Comparison of ENCODE assay signal across 8 cellular contexts in the genomic region with DNA sequence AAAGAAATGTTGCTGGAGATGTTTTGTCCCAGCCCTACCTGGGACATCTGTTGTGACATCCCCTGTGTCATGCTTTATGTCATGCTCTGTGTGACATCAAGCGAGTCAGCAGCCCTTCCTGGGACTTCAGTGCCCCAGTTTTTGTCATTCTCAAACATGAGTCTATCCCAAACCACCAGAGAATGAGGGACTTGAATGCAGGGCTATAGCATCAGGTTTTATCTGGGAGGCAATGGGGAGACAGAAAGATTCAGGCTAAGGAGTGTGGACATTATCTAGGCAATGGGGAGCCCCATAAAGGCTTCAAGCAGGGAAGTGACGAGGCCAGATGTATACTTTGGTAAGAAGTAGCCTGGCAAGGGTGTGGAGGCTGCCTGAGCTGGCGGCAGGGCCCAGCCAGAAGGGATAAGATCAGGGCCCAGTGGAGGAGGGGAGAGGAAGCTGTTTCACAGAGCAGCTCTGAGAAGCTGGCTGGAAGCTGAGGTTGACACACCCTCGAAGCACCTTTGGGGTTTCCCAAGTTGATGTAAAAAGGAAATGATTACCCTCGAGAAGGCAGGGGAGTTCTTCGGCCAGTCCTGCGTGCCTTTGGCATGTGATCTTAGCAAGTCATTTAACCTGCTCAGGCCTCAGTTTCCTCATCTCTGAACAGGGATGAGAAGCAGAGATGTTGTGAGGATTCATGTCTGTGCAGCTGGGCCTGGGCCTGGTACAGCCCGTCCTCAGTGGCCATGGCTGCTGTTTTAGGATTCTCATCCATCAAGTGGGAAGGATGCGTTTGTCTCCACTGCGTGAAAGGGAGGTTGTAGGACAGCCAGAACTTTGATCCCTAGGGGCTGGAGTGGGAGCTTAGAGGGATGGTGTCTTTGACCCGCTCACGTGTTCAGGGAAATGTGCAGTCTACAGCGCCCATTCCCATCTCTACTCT. TPM values are rescaled to one million over a fixed set of nuclear protein-coding genes. Genes with fewer than 3 reads are reported as not detected.
A peak's percentile ranks its signal among the peaks of the same experiment; 100 is the strongest.
DNase-seq lines count a peak whose midpoint lies in the region; ATAC-seq, FAIRE-seq and TF ChIP-seq lines count a peak whose summit lies in the region.

No MANE protein-coding gene starts in this region.

- peaks cover 57% of the 10 kb centered on the region for H3K4me1 ChIP-seq in CD8-positive, alpha-beta T cell (ENCODE audit: insufficient read depth, low read length)
- peaks cover 34% of the 10 kb centered on the region for H3K4me1 ChIP-seq in endothelial cell of umbilical vein (ENCODE audit: control insufficient read depth, extremely low read depth, insufficient read depth, low read length)
- peaks cover 11% of the 10 kb centered on the region for H3K4me1 ChIP-seq in smooth muscle cell (ENCODE audit: low read depth)

- H4K20me1 ChIP-seq in endothelial cell of umbilical vein (replicated peaks; ENCODE audit: control insufficient read depth, extremely low read depth, insufficient read depth, low read length) (no peaks in the 10 kb centered on the region), smooth muscle cell (ENCODE audit: low read depth) (no peaks in the 10 kb centered on the region)

- H3K27ac ChIP-seq in CD8-positive, alpha-beta T cell (ENCODE audit: low read depth, low read length): peak overlapping the region; percentile 15
- peak overlapping the region; percentile 49 for H3K27ac ChIP-seq in endothelial cell of umbilical vein (ENCODE audit: insufficient read depth, low read depth, low read length)
- H3K27ac ChIP-seq in smooth muscle cell (ENCODE audit: low read depth): peak overlapping the region; percentile 8

- FAIRE-seq in endothelial cell of umbilical vein (lab: Jason Lieb, UNC): peak; percentile 87

- no peaks in the 10 kb centered on the region for H3K27me3 Mint-ChIP-seq in CD8-positive, alpha-beta T cell (ENCODE audit: low read depth)

- ATAC-seq in CD8-positive, alpha-beta T cell: peak; percentile 68
- peak; percentile 72 for ATAC-seq in GM21367 (IDR thresholded peaks at IDR 0.05; ENCODE audit: unreplicated experiment)

- intact Hi-C loops in CD8-positive, alpha-beta T cell (cut with DNase I, micrococcal nuclease): loop anchor here in 1 of 2 experiments (1.0 kb wide), 1 partner anchor 32 kb away; no protein-coding TSS in a partner anchor
- intact Hi-C loops in endothelial cell of umbilical vein (cut with micrococcal nuclease): no loop called here

- H3K4me1 Mint-ChIP-seq in CD8-positive, alpha-beta T cell (ENCODE audit: low read depth): peaks cover 63% of the 10 kb centered on the region

- peaks cover 6% of the 10 kb centered on the region for H3K36me3 ChIP-seq in CD8-positive, alpha-beta T cell (ENCODE audit: insufficient read depth, low read length)
- H3K36me3 ChIP-seq in endothelial cell of umbilical vein (ENCODE audit: control insufficient read depth in 2 of 2, extremely low read depth in 1 of 2, insufficient read depth in 2 of 2, low read length in 2 of 2): peaks cover 0 to 2% of the 10 kb centered on the region in 2 experiments
- H3K36me3 ChIP-seq in smooth muscle cell (ENCODE audit: low read depth): no peaks in the 10 kb centered on the region

- BruUV-seq in endothelial cell of umbilical vein (replicated peaks; lab: Mats Ljungman, UMichigan): TSS peak; percentile 22

- CTCF ChIA-PET in CD8-positive, alpha-beta T cell (lab: Charles Lee): interaction anchor here (1.4 to 1.6 kb wide), 2 partner anchors 11 to 24 kb away, joined by 4 to 6 read pairs; no protein-coding TSS in a partner anchor
- CTCF ChIA-PET in endothelial cell of umbilical vein (lab: Charles Lee): interaction anchor here (0.9 kb wide), 2 partner anchors 14 to 34 kb away, joined by 3 to 4 read pairs; a partner anchor contains a TSS

- dilution Hi-C loops in endothelial cell of umbilical vein (cut with MboI; ENCODE audit: extremely low pct_ligation_motif_present, low sequenced_read_pairs): no loop called here

- WGBS in smooth muscle cell (ENCODE audit: low lambda C conversion rate): 78% methylated on average over 13 of the region's 13 CpGs

- H3K9ac ChIP-seq in endothelial cell of umbilical vein (replicated peaks; ENCODE audit: extremely low read depth, insufficient read depth, low read length): no peak overlapping the region
- no peak overlapping the region for H3K9ac ChIP-seq in smooth muscle cell (ENCODE audit: low read depth)

- TF ChIP-seq POLR2A in endothelial cell of umbilical vein (IDR thresholded peaks at IDR 0.05; ENCODE audit: low read depth, low read length): no peak

- H3K9me1 ChIP-seq in endothelial cell of umbilical vein (replicated peaks; ENCODE audit: control insufficient read depth, extremely low read depth, insufficient read depth, low read length): no peaks in the 10 kb centered on the region

- H3K36me3 Mint-ChIP-seq in CD8-positive, alpha-beta T cell: peaks cover 16% of the 10 kb centered on the region

- H3K9me3 Mint-ChIP-seq in CD8-positive, alpha-beta T cell: no peaks in the 10 kb centered on the region

- H3K4me3 ChIP-seq in CD8-positive, alpha-beta T cell (ENCODE audit: low read depth, low read length): no peak overlapping the region
- H3K4me3 ChIP-seq in endothelial cell of umbilical vein (replicated peaks in 1 of 3; ENCODE audit: insufficient read depth in 1 of 3, low read depth in 1 of 3, low read length in 3 of 3) (no peak overlapping the region), smooth muscle cell (no peak overlapping the region)

- H2AFZ ChIP-seq in endothelial cell of umbilical vein (ENCODE audit: low read depth, low read length): peak overlapping the region; percentile 10
- no peak overlapping the region for H2AFZ ChIP-seq in smooth muscle cell (ENCODE audit: low read depth)

- H3K4me2 ChIP-seq in endothelial cell of umbilical vein (ENCODE audit: insufficient read depth, low read length) (no peak overlapping the region), smooth muscle cell (no peak overlapping the region)

- TF ChIP-seq CTCF in CD8-positive, alpha-beta T cell (IDR thresholded peaks at IDR 0.05): no peak
- TF ChIP-seq CTCF in endothelial cell of umbilical vein (IDR thresholded peaks at IDR 0.05; ENCODE audit: extremely low read depth in 1 of 2, insufficient read depth in 1 of 2, low read depth in 1 of 2, low read length in 2 of 2) (no peak), smooth muscle cell (IDR thresholded peaks at IDR 0.05; ENCODE audit: borderline replicate concordance, insufficient read depth, poor library complexity, severe bottlenecking) (no peak)

- no peaks in the 10 kb centered on the region for H3K79me2 ChIP-seq in endothelial cell of umbilical vein (ENCODE audit: control insufficient read depth, insufficient read depth, low read length)
- no peaks in the 10 kb centered on the region for H3K79me2 ChIP-seq in smooth muscle cell (ENCODE audit: low read depth)

- peak overlapping the region; percentile 91 for H3K27ac Mint-ChIP-seq in CD8-positive, alpha-beta T cell

- peak overlapping the region; percentile 64 for H3K4me3 Mint-ChIP-seq in CD8-positive, alpha-beta T cell

- no peaks in the 10 kb centered on the region for H3K27me3 ChIP-seq in CD8-positive, alpha-beta T cell (ENCODE audit: insufficient read depth, low read length)
- H3K27me3 ChIP-seq in endothelial cell of umbilical vein (ENCODE audit: control insufficient read depth in 2 of 2, insufficient read depth in 2 of 2, low read length in 2 of 2) (no peaks in the 10 kb centered on the region), smooth muscle cell (ENCODE audit: low read depth) (no peaks in the 10 kb centered on the region)

- H3K9me3 ChIP-seq in CD8-positive, alpha-beta T cell (ENCODE audit: low read length): no peaks in the 10 kb centered on the region
- no peaks in the 10 kb centered on the region for H3K9me3 ChIP-seq in endothelial cell of umbilical vein (replicated peaks; ENCODE audit: control insufficient read depth, insufficient read depth, low read length)
- no peaks in the 10 kb centered on the region for H3K9me3 ChIP-seq in smooth muscle cell (replicated peaks; ENCODE audit: low read depth)

- peak; percentile 37 to 81 (median 64) for DNase-seq in CD8-positive, alpha-beta T cell
- DNase-seq in HT-29 (ENCODE audit: low spot score) (peak; percentile 66), endothelial cell of umbilical vein (ENCODE audit: low read depth, low spot score) (peak; percentile 73), smooth muscle cell (lab: John Stamatoyannopoulos, UW; ENCODE audit: unreplicated experiment) (no peak), iPS-NIHi7 (ENCODE audit: extremely low spot score) (no peak), NCI-H187 (lab: John Stamatoyannopoulos, UW) (no peak)
- DNase-seq in activated CD4-positive, alpha-beta T cell treated with anti-CD3 and anti-CD28 coated beads, Interleukin-2, amount 50 U/mL, for 48 hours: peak; percentile 69 to 80

- POLR2A ChIA-PET in CD8-positive, alpha-beta T cell (lab: Charles Lee): interaction anchor here (0.8 to 1.6 kb wide), 5 partner anchors 13 to 266 kb away, joined by 3 to 7 read pairs (median 4); no protein-coding TSS in a partner anchor
- POLR2A ChIA-PET in endothelial cell of umbilical vein (lab: Charles Lee): no interaction called here

- peaks cover 4% of the 10 kb centered on the region for H3F3A ChIP-seq in smooth muscle cell (ENCODE audit: low read depth)

RNA-seq across cellular contexts. Expression of a gene that starts 34.3 kb away (rescaled TPM):
- total RNA-seq in CD8-positive, alpha-beta T cell: 1 to 10 TPM; 1.6 to 1.7 TPM
- 4.9 and 5.7 TPM in 2 replicates for total RNA-seq in HT-29 (2014; rRNA removed; shearing (Covaris generic))
- 10.0 and 11.1 TPM in 2 replicates for total RNA-seq in endothelial cell of umbilical vein
- 7.3 and 7.9 TPM in 2 replicates for polyA plus RNA-seq in endothelial cell of umbilical vein
- 7.8 TPM in 2 replicates for polyA plus RNA-seq in endothelial cell of umbilical vein (2011; cell fraction: cytosol; rRNA removed)
- 6.7 and 7.3 TPM in 2 replicates for polyA plus RNA-seq in endothelial cell of umbilical vein (2011; cell fraction: nucleus; rRNA removed)
- 6.2 and 7.9 TPM in 2 replicates for polyA plus RNA-seq in endothelial cell of umbilical vein (2012)
- 7.6 and 7.7 TPM in 2 replicates for polyA minus RNA-seq in endothelial cell of umbilical vein
- polyA minus RNA-seq in endothelial cell of umbilical vein (2011; cell fraction: cytosol; rRNA and poly(A)+ RNA removed): 7.8 TPM
- polyA minus RNA-seq in endothelial cell of umbilical vein (2011; cell fraction: nucleus; rRNA and poly(A)+ RNA removed): 5.3 and 5.7 TPM in 2 replicates
- 1.9 and 3.4 TPM in 2 replicates for total RNA-seq in smooth muscle cell
- 2.8 and 3.3 TPM in 2 replicates for polyA plus RNA-seq in smooth muscle cell

RNA-seq across cellular contexts. Expression of a gene that starts 49.2 kb away (rescaled TPM):
- total RNA-seq in CD8-positive, alpha-beta T cell: 10 to 100 TPM; 40.2 to 40.3 TPM
- total RNA-seq in HT-29 (2014; rRNA removed; shearing (Covaris generic)): 6.7 and 6.8 TPM in 2 replicates
- total RNA-seq in endothelial cell of umbilical vein (26.8 and 31.7 TPM in 2 replicates), smooth muscle cell (10.7 and 23.6 TPM in 2 replicates)
- polyA plus RNA-seq in endothelial cell of umbilical vein (10.6 and 10.7 TPM in 2 replicates), smooth muscle cell (3.3 and 7.2 TPM in 2 replicates)
- polyA plus RNA-seq in endothelial cell of umbilical vein (2011; cell fraction: cytosol; rRNA removed): 14.4 and 15.1 TPM in 2 replicates
- polyA plus RNA-seq in endothelial cell of umbilical vein (2011; cell fraction: nucleus; rRNA removed): 27.7 and 28.7 TPM in 2 replicates
- polyA plus RNA-seq in endothelial cell of umbilical vein (2012): 15.4 and 24.8 TPM in 2 replicates
- 27.0 and 27.2 TPM in 2 replicates for polyA minus RNA-seq in endothelial cell of umbilical vein
- 23.9 TPM for polyA minus RNA-seq in endothelial cell of umbilical vein (2011; cell fraction: cytosol; rRNA and poly(A)+ RNA removed)
- 23.7 and 23.8 TPM in 2 replicates for polyA minus RNA-seq in endothelial cell of umbilical vein (2011; cell fraction: nucleus; rRNA and poly(A)+ RNA removed)

RNA-seq across cellular contexts. Expression of a gene that starts 57.4 kb away (rescaled TPM):
- 10 to 100 TPM; 50.8 to 55.0 TPM for total RNA-seq in CD8-positive, alpha-beta T cell
- 24.8 and 27.4 TPM in 2 replicates for total RNA-seq in HT-29 (2014; rRNA removed; shearing (Covaris generic))
- total RNA-seq in endothelial cell of umbilical vein (39.2 and 41.0 TPM in 2 replicates), smooth muscle cell (21.4 and 26.8 TPM in 2 replicates)
- polyA plus RNA-seq in endothelial cell of umbilical vein (8.5 and 10.4 TPM in 2 replicates), smooth muscle cell (13.9 and 19.5 TPM in 2 replicates)
- 8.9 and 9.2 TPM in 2 replicates for polyA plus RNA-seq in endothelial cell of umbilical vein (2011; cell fraction: cytosol; rRNA removed)
- polyA plus RNA-seq in endothelial cell of umbilical vein (2011; cell fraction: nucleus; rRNA removed): 11.8 and 17.7 TPM in 2 replicates
- 23.4 and 25.5 TPM in 2 replicates for polyA plus RNA-seq in endothelial cell of umbilical vein (2012)
- polyA minus RNA-seq in endothelial cell of umbilical vein: 24.4 and 26.6 TPM in 2 replicates
- polyA minus RNA-seq in endothelial cell of umbilical vein (2011; cell fraction: cytosol; rRNA and poly(A)+ RNA removed): 19.6 TPM
- polyA minus RNA-seq in endothelial cell of umbilical vein (2011; cell fraction: nucleus; rRNA and poly(A)+ RNA removed): 8.9 and 9.8 TPM in 2 replicates

Comparison
In these comparisons a context has a peak if more than half of its experiments do, and no peak if none do; other contexts are left out.
1. DNase-seq: peak in CD8-positive, alpha-beta T cell (7 of 7), HT-29 (single experiment), activated CD4-positive, alpha-beta T cell treated with anti-CD3 and anti-CD28 coated beads, Interleukin-2, amount 50 U/mL, for 48 hours (2 of 2) and endothelial cell of umbilical vein (single experiment); none in smooth muscle cell (single experiment), iPS-NIHi7 (single experiment) and NCI-H187 (0 of 2).
2. Peak in every context shown above with its lines, with median percentiles within 50 percentile points of each other: H3K27ac ChIP-seq.